In the genomic region with DNA sequence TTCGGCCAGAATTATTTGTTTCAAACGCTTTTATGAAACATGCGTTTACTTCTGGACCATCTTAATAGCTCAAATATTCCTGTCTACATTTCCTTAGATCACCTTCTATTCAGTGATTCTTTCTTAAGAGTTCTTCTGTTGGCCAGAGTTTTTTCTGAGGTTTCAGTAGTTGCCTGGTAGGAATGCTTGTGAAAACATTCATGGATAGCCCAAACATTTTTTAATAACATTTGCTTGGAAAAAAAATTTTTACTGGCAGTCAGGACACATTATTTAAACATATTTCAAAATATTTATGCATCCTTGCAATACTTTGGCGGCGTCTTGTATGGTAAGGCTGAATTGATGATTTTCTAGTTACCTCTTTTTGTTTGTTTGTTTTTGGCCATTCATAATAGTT, we compare ENCODE assay signal across 18 cellular contexts.
"Had no signal": no experiment of that assay in that cellular context is flagged by ENCODE, and none has a peak within 500 bp of the region (broad histone marks: within the 10 kb centered on the region; RNA-seq: fewer than 3 reads in every experiment).

No MANE protein-coding gene starts in this region.

- H3K36me3 ChIP-seq: heart right ventricle, left ventricle myocardium inferior, ovary, thoracic aorta had no signal

- ATAC-seq: activated CD4-positive, alpha-beta T cell treated with anti-CD3 and anti-CD28 coated beads for 36 hours; heart right ventricle; stimulated activated naive CD8-positive, alpha-beta T cell treated with anti-CD3 and anti-CD28 coated beads, Interleukin-15, amount 100 ng/mL, for 72 hours had no signal

- H3K27ac ChIP-seq: heart right ventricle, left ventricle myocardium inferior, ovary, thoracic aorta, VCaP had no signal

- H3K27me3 ChIP-seq: heart right ventricle, ovary had no signal

- H3K4me1 ChIP-seq: heart right ventricle, left ventricle myocardium inferior had no signal

- H3K9me3 ChIP-seq: ovary, thoracic aorta had no signal

- DNase-seq: activated CD4-positive, alpha-beta memory T cell treated with anti-CD3 and anti-CD28 coated beads, Interleukin-2, amount 10 ng/mL, durations not matched to agents 7 days and 5 days; activated CD4-positive, alpha-beta T cell treated with anti-CD3 and anti-CD28 coated beads for 36 hours; activated naive CD8-positive, alpha-beta T cell treated with anti-CD3 and anti-CD28 coated beads, Interleukin-2, amount 10 ng/mL, durations not matched to agents 7 days and 5 days; aorta; central memory CD4-positive, alpha-beta T cell; endodermal cell; erythroblast; heart right ventricle; left ventricle myocardium inferior; mesenchymal stem cell; nephron progenitor cell; ovary; stimulated activated CD4-positive, alpha-beta T cell treated with anti-CD3 and anti-CD28 coated beads, Interleukin-15, amount 100 ng/mL, for 24 hours; stimulated activated CD4-positive, alpha-beta T cell treated with anti-CD3 and anti-CD28 coated beads, Interleukin-4, amount 100 ng/mL, for 24 hours; stimulated activated naive CD8-positive, alpha-beta T cell treated with anti-CD3 and anti-CD28 coated beads, Interleukin-15, amount 100 ng/mL, for 72 hours; T-helper 1 cell had no signal

- H3K4me3 ChIP-seq: heart right ventricle, left ventricle myocardium inferior, ovary, thoracic aorta had no signal
